In the genomic region with DNA sequence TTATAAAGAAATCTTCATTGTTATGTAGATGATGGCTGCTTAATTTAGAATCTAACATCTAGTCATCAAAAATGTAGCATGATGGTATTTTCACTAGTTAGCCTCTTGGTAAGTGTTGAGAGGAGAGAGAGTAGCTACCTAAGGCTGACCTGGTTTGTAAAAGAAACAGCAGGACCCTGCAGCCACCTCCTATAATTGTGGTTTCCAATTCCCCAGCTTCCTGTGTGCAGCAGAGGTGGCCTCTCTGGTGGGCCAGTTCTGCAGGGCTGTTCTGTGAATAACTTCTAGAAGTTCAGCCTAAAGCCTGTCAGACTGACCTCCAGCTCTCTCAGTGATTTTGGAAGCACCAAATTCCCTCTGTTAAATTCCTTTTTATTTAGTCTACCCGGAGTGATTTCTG, we compare ENCODE assay signal across 24 cellular contexts.
"Had no signal": no experiment of that assay in that cellular context is flagged by ENCODE, and none has a peak within 500 bp of the region (broad histone marks: within the 10 kb centered on the region; RNA-seq: fewer than 3 reads in every experiment).

No MANE protein-coding gene starts in this region.

- H3K4me3 ChIP-seq: adrenal gland, breast epithelium, colonic mucosa, PC-9 had no signal

- ATAC-seq: activated T-helper 17 cell treated with anti-CD3 and anti-CD28 coated beads, Interleukin-2, amount 50 U/mL, for 72 hours; T-helper 17 cell had no signal

- H3K36me3 ChIP-seq: adrenal gland, breast epithelium, colonic mucosa had no signal

- H3K27me3 ChIP-seq: adrenal gland, breast epithelium, colonic mucosa had no signal

- H3K4me2 ChIP-seq: PC-9 had no signal

- H3K27ac Mint-ChIP-seq: activated B cell treated with CpG ODN at 0.5 μM for 24 hours; activated CD4-positive, alpha-beta T cell treated with anti-CD3 and anti-CD28 coated beads, Interleukin-2, amount 10 ng/mL, durations not matched to agents 24 days and 14 days; activated naive CD8-positive, alpha-beta T cell treated with anti-CD3 and anti-CD28 coated beads, Interleukin-2, amount 10 ng/mL, durations not matched to agents 7 days and 5 days; activated T-helper 17 cell treated with anti-CD3 and anti-CD28 coated beads, Interleukin-2, amount 50 U/mL, for 72 hours; T-helper 17 cell had no signal

- H3K36me3 Mint-ChIP-seq: activated naive CD8-positive, alpha-beta T cell treated with anti-CD3 and anti-CD28 coated beads, Interleukin-2, amount 10 ng/mL, durations not matched to agents 7 days and 5 days had no signal

- DNase-seq: activated B cell treated with CpG ODN at 0.5 μM for 24 hours; activated CD4-positive, alpha-beta T cell treated with anti-CD3 and anti-CD28 coated beads for 1 hour; activated CD4-positive, alpha-beta T cell treated with anti-CD3 and anti-CD28 coated beads, Interleukin-2, amount 10 ng/mL, durations not matched to agents 24 days and 14 days; activated CD4-positive, alpha-beta T cell treated with anti-CD3 and anti-CD28 coated beads, Interleukin-2, amount 50 U/mL, for 48 hours; activated CD8-positive, alpha-beta memory T cell treated with anti-CD3 and anti-CD28 coated beads for 24 hours; activated gamma-delta T cell treated with Interleukin-2 at 50 U/mL for 16 hours; activated naive CD4-positive, alpha-beta T cell treated with anti-CD3 and anti-CD28 coated beads, Interleukin-2, amount 50 U/mL, for 16 hours; activated naive CD8-positive, alpha-beta T cell treated with anti-CD3 and anti-CD28 coated beads, Interleukin-2, amount 10 ng/mL, durations not matched to agents 7 days and 5 days; activated T-cell treated with anti-CD3 and anti-CD28 coated beads for 4 hours; activated T-cell treated with anti-CD3 and anti-CD28 coated beads, Interleukin-2, amount 50 U/mL, for 48 hours; adrenal gland; anterior cingulate cortex; caudate nucleus; colonic mucosa; NCI-H1092; NCI-H1694; NCI-H2029 treated with DMSO at 0.1 percent for 48 hours; NCI-H510A treated with DMSO at 0.1 percent for 48 hours; PC-9; SHP77 treated with DMSO at 0.1 percent for 48 hours; T-helper 17 cell; T-helper 9 cell had no signal

- H3K4me1 ChIP-seq: adrenal gland, breast epithelium, colonic mucosa had no signal

- H3K27ac ChIP-seq: adrenal gland, breast epithelium, colonic mucosa, PC-9 had no signal

- H3K9me3 ChIP-seq: adrenal gland, breast epithelium, colonic mucosa had no signal

- H3K4me3 Mint-ChIP-seq: activated B cell treated with CpG ODN at 0.5 μM for 24 hours; activated CD4-positive, alpha-beta T cell treated with anti-CD3 and anti-CD28 coated beads, Interleukin-2, amount 10 ng/mL, durations not matched to agents 24 days and 14 days; activated naive CD8-positive, alpha-beta T cell treated with anti-CD3 and anti-CD28 coated beads, Interleukin-2, amount 10 ng/mL, durations not matched to agents 7 days and 5 days; activated T-helper 17 cell treated with anti-CD3 and anti-CD28 coated beads, Interleukin-2, amount 50 U/mL, for 72 hours; T-helper 17 cell had no signal

- H3K9me3 Mint-ChIP-seq: activated B cell treated with CpG ODN at 0.5 μM for 24 hours; activated CD4-positive, alpha-beta T cell treated with anti-CD3 and anti-CD28 coated beads, Interleukin-2, amount 10 ng/mL, durations not matched to agents 24 days and 14 days; activated naive CD8-positive, alpha-beta T cell treated with anti-CD3 and anti-CD28 coated beads, Interleukin-2, amount 10 ng/mL, durations not matched to agents 7 days and 5 days had no signal

- H3K4me1 Mint-ChIP-seq: activated B cell treated with CpG ODN at 0.5 μM for 24 hours; activated CD4-positive, alpha-beta T cell treated with anti-CD3 and anti-CD28 coated beads, Interleukin-2, amount 10 ng/mL, durations not matched to agents 24 days and 14 days; activated naive CD8-positive, alpha-beta T cell treated with anti-CD3 and anti-CD28 coated beads, Interleukin-2, amount 10 ng/mL, durations not matched to agents 7 days and 5 days; activated T-helper 17 cell treated with anti-CD3 and anti-CD28 coated beads, Interleukin-2, amount 50 U/mL, for 72 hours; T-helper 17 cell had no signal

- H3K27me3 Mint-ChIP-seq: activated B cell treated with CpG ODN at 0.5 μM for 24 hours; activated CD4-positive, alpha-beta T cell treated with anti-CD3 and anti-CD28 coated beads, Interleukin-2, amount 10 ng/mL, durations not matched to agents 24 days and 14 days; activated naive CD8-positive, alpha-beta T cell treated with anti-CD3 and anti-CD28 coated beads, Interleukin-2, amount 10 ng/mL, durations not matched to agents 7 days and 5 days; activated T-helper 17 cell treated with anti-CD3 and anti-CD28 coated beads, Interleukin-2, amount 50 U/mL, for 72 hours; T-helper 17 cell had no signal

- H2AFZ ChIP-seq: PC-9 had no signal
